9 cellular contexts compared by ENCODE assay signal in genomic region chr17:49576906-49577650, GRCh38. TPM values are rescaled to one million over a fixed set of nuclear protein-coding genes. Genes with fewer than 3 reads are reported as not detected.
DNase-seq lines count a peak whose midpoint lies in the region; ATAC-seq and TF ChIP-seq lines count a peak whose summit lies in the region.
"Had no signal": no experiment of that assay in that cellular context is flagged by ENCODE, and none has a peak within 500 bp of the region (broad histone marks: within the 10 kb centered on the region; RNA-seq: fewer than 3 reads in every experiment).

No MANE protein-coding gene starts in this region.

- dilution Hi-C loops in IMR-90 (cut with HindIII; ENCODE audit: low sequenced_read_pairs, unreplicated experiment): no loop called here

- intact Hi-C loops in IMR-90 (cut with micrococcal nuclease): no loop called here

- no peak for TF ChIP-seq POLR2A in IMR-90 (IDR thresholded peaks at IDR 0.05; ENCODE audit: low read depth, low read length)

- in situ Hi-C loops in IMR-90 (cut with MboI; ENCODE audit: low sequenced_read_pairs) (no loop called here), astrocyte of the cerebellum (cut with HindIII; ENCODE audit: low sequenced_read_pairs) (no loop called here)

- DNase-seq in IMR-90 (no peak), astrocyte of the cerebellum (ENCODE audit: low read depth) (no peak), iPS-NIHi11 (ENCODE audit: low spot score) (peak; percentile 43), KG1 (lab: John Stamatoyannopoulos, UW) (no peak), T1000 (lab: John Stamatoyannopoulos, UW) (no peak), NCI-H2171 treated with DMSO at 0.1 percent for 48 hours (lab: John Stamatoyannopoulos, UW) (no peak)
- DNase-seq in stimulated activated naive CD8-positive, alpha-beta T cell treated with anti-CD3 and anti-CD28 coated beads, Interleukin-15, amount 100 ng/mL, for 72 hours: no peak

- H2BK5ac ChIP-seq in IMR-90 (ENCODE audit: low read depth, low read length, poor library complexity, severe bottlenecking): no peak overlapping the region

- H3K9me3 ChIP-seq in IMR-90 (ENCODE audit: control insufficient read depth, insufficient read depth, low read length): no peaks in the 10 kb centered on the region

- peak; percentile 15 for ATAC-seq in IMR-90 (ENCODE audit: low read depth)
- no peak for ATAC-seq in stimulated activated naive CD8-positive, alpha-beta T cell treated with anti-CD3 and anti-CD28 coated beads, Interleukin-15, amount 100 ng/mL, for 72 hours
- no peak for ATAC-seq in GM18520 (IDR thresholded peaks at IDR 0.05; ENCODE audit: unreplicated experiment)

- H3K27me3 Mint-ChIP-seq in stimulated activated naive CD8-positive, alpha-beta T cell treated with anti-CD3 and anti-CD28 coated beads, Interleukin-15, amount 100 ng/mL, for 72 hours: peaks cover 74% of the 10 kb centered on the region

- TF ChIP-seq RAD21 in IMR-90 (IDR thresholded peaks at IDR 0.05; ENCODE audit: low read length): no peak

- no peak overlapping the region for H3K56ac ChIP-seq in IMR-90 (ENCODE audit: extremely low read depth, insufficient read depth, low read length)

- H3K18ac ChIP-seq in IMR-90 (ENCODE audit: low read depth, low read length): peak overlapping the region; percentile 14; the same call in 1 of the 2 replicates

- H3K9me1 ChIP-seq in IMR-90 (ENCODE audit: insufficient read depth, low read length): no peaks in the 10 kb centered on the region

- H3K27ac Mint-ChIP-seq in stimulated activated naive CD8-positive, alpha-beta T cell treated with anti-CD3 and anti-CD28 coated beads, Interleukin-15, amount 100 ng/mL, for 72 hours: peak overlapping the region in 1 of 2 donors; percentile 43

- H3K36me3 ChIP-seq in IMR-90 (ENCODE audit: control insufficient read depth, insufficient read depth, low read length): no peaks in the 10 kb centered on the region

- peaks cover 4% of the 10 kb centered on the region; the same call in 1 of the 2 replicates for H3K4me1 ChIP-seq in IMR-90 (ENCODE audit: control insufficient read depth, insufficient read depth, low read length)

- no peak overlapping the region for H2BK20ac ChIP-seq in IMR-90 (ENCODE audit: low read depth, low read length)

- no peak overlapping the region; the same call in 1 of the 2 replicates for H2AK5ac ChIP-seq in IMR-90 (ENCODE audit: low read depth, low read length)

- peaks cover 47% of the 10 kb centered on the region for H3K27me3 ChIP-seq in IMR-90 (ENCODE audit: control insufficient read depth, insufficient read depth, low read length)

- peak overlapping the region; percentile 65 for H3K4ac ChIP-seq in IMR-90 (ENCODE audit: low read depth, low read length)

- no peaks in the 10 kb centered on the region; the same call in none of the 2 replicates for H4K20me1 ChIP-seq in IMR-90 (ENCODE audit: insufficient read depth, low read length)

- WGBS in IMR-90 (ENCODE audit: extremely low coverage in 2 of 2, insufficient read length in 1 of 2), 2 experiments: no CpG with 5 or more reads among the region's 24 CpGs

- H3K9me3 Mint-ChIP-seq in stimulated activated naive CD8-positive, alpha-beta T cell treated with anti-CD3 and anti-CD28 coated beads, Interleukin-15, amount 100 ng/mL, for 72 hours: no peaks in the 10 kb centered on the region

- peak overlapping the region; percentile 82 for H3K4me2 ChIP-seq in IMR-90 (ENCODE audit: low read depth, low read length)

- H3K4me1 Mint-ChIP-seq in stimulated activated naive CD8-positive, alpha-beta T cell treated with anti-CD3 and anti-CD28 coated beads, Interleukin-15, amount 100 ng/mL, for 72 hours: peaks cover 28% of the 10 kb centered on the region

- H3K23ac ChIP-seq in IMR-90 (ENCODE audit: low read depth, low read length): peak overlapping the region; percentile 78

- no peak overlapping the region for H2BK15ac ChIP-seq in IMR-90 (ENCODE audit: low read depth, low read length)

- H4K8ac ChIP-seq in IMR-90 (ENCODE audit: low read depth in 2 of 2, low read length in 2 of 2): 0 out of 4 replicates have a peak overlapping the region, but pooled peaks of 1 of the 2 experiments have one; percentile 3

- H2AFZ ChIP-seq in IMR-90 (replicated peaks; ENCODE audit: low read length, poor library complexity): peak overlapping the region; percentile 94

- H3K4me3 ChIP-seq in IMR-90 (ENCODE audit: insufficient read depth, low read depth, low read length) (peak overlapping the region; percentile 57), astrocyte of the cerebellum (ENCODE audit: low read depth, low read length) (peak overlapping the region; percentile 48)

- H3K14ac ChIP-seq in IMR-90 (replicated peaks; ENCODE audit: low read depth, low read length): peak overlapping the region; percentile 59; the same call in 1 of the 2 replicates

- peak overlapping the region; percentile 65 for H2AK9ac ChIP-seq in IMR-90 (replicated peaks; ENCODE audit: low read depth, low read length, poor library complexity)

- POLR2A ChIA-PET in IMR-90 (lab: Charles Lee; ENCODE audit: unreplicated experiment): no interaction called here

- BruUV-seq in IMR-90 (replicated peaks; lab: Mats Ljungman, UMichigan): no TSS peak

- peak overlapping the region; percentile 75 for H3K9ac ChIP-seq in IMR-90 (ENCODE audit: low read depth, low read length)

- no peak overlapping the region for H3K27ac ChIP-seq in IMR-90 (ENCODE audit: insufficient read depth, low read length)

- TF ChIP-seq CTCF in IMR-90 (conservative IDR thresholded peaks at IDR 0.05; ENCODE audit: low read depth, low read length): no peak
- no peak for TF ChIP-seq CTCF in astrocyte of the cerebellum (IDR thresholded peaks at IDR 0.05; ENCODE audit: low read depth, low read length, missing control alignments)

- peak overlapping the region; percentile 80 to 86 for H3K4me3 Mint-ChIP-seq in stimulated activated naive CD8-positive, alpha-beta T cell treated with anti-CD3 and anti-CD28 coated beads, Interleukin-15, amount 100 ng/mL, for 72 hours

- H3K79me1 ChIP-seq in IMR-90 (ENCODE audit: low read depth in 1 of 2, low read length in 2 of 2): no peaks in the 10 kb centered on the region

- no peak overlapping the region for H4K91ac ChIP-seq in IMR-90 (ENCODE audit: insufficient read depth, low read depth, low read length)

- CTCF ChIA-PET in IMR-90 (lab: Yijun Ruan, JAX): no interaction called here

- H4K5ac ChIP-seq in IMR-90 (ENCODE audit: low read depth, low read length): no peak overlapping the region; the same call in 1 of the 2 replicates

- 0 out of 2 replicates have a peak overlapping the region, but pooled peaks have one; percentile 40 for H2BK120ac ChIP-seq in IMR-90 (ENCODE audit: low read depth, low read length)

TF ChIP-seq in IMR-90, 13 proteins besides CTCF, POLR2A, EP300 and RAD21:
- TF ChIP-seq MAFK (IDR thresholded peaks at IDR 0.05; ENCODE audit: low read depth, low read length) (no peak), BHLHE40 (IDR thresholded peaks at IDR 0.05; ENCODE audit: low read depth, low read length) (no peak), MAZ (IDR thresholded peaks at IDR 0.05; ENCODE audit: borderline replicate concordance, low read depth, low read length) (no peak), RFX5 (IDR thresholded peaks at IDR 0.05; ENCODE audit: low read depth, low read length) (no peak), RCOR1 (IDR thresholded peaks at IDR 0.05; ENCODE audit: insufficient replicate concordance, low read length) (no peak), CHD1 (IDR thresholded peaks at IDR 0.05; ENCODE audit: low read depth, low read length) (no peak), SMC3 (IDR thresholded peaks at IDR 0.05; ENCODE audit: low read depth, low read length) (no peak), MXI1 (IDR thresholded peaks at IDR 0.05; ENCODE audit: borderline replicate concordance, low read depth, low read length) (no peak), USF2 (IDR thresholded peaks at IDR 0.05; ENCODE audit: low read depth, low read length) (no peak), NFE2L2 (IDR thresholded peaks at IDR 0.05; ENCODE audit: low read depth, low read length) (no peak), CEBPB (IDR thresholded peaks at IDR 0.05; ENCODE audit: low read depth, low read length) (no peak), FOS (IDR thresholded peaks at IDR 0.05; ENCODE audit: low read depth, low read length) (no peak), ELK1 (IDR thresholded peaks at IDR 0.05; ENCODE audit: borderline replicate concordance, low read depth, low read length) (no peak)
TF ChIP-seq in IMR-90: peak in this region for 0.

RNA-seq across cellular contexts. Expression of gene NXPH3, which starts 1.4 kb away (rescaled TPM):
- total RNA-seq in IMR-90 (2012; rRNA removed): 0.18 and 0.28 TPM in 2 replicates
- polyA plus RNA-seq in IMR-90 (2012; rRNA removed): 0.20 and 0.31 TPM in 2 replicates
- polyA plus RNA-seq in IMR-90 (2012; cell fraction: cytosol; rRNA removed): 0.22 and 0.25 TPM in 2 replicates
- polyA plus RNA-seq in IMR-90 (2012; cell fraction: nucleus; rRNA removed; ENCODE audit: low replicate concordance): 0.03 and 0.14 TPM in 2 replicates
- total RNA-seq: RPMI7951 had no signal
